2 cellular contexts compared by ENCODE assay signal in genomic region chr1:183685112-183685713, GRCh38.
TF ChIP-seq lines count a peak whose summit lies in the region.

No MANE protein-coding gene starts in this region.

TF ChIP-seq in HEK293T, 16 proteins besides CTCF, POLR2A, EP300 and RAD21 (continued from another document):
- no peak for TF ChIP-seq CTBP1 (IDR thresholded peaks at IDR 0.05; ENCODE audit: borderline replicate concordance)
- TF ChIP-seq ELF4 (IDR thresholded peaks at IDR 0.05): no peak
- no peak for TF ChIP-seq BHLHE40 (IDR thresholded peaks at IDR 0.05; ENCODE audit: borderline replicate concordance)
- TF ChIP-seq SP1 (IDR thresholded peaks at IDR 0.05): no peak
- no peak for TF ChIP-seq NFRKB (IDR thresholded peaks at IDR 0.05)
- no peak for TF ChIP-seq L3MBTL2 (conservative IDR thresholded peaks at IDR 0.05)
- no peak for TF ChIP-seq ARNT (IDR thresholded peaks at IDR 0.05)
- no peak for TF ChIP-seq FOXM1 (IDR thresholded peaks at IDR 0.05; ENCODE audit: borderline replicate concordance)
- TF ChIP-seq PKNOX1 (IDR thresholded peaks at IDR 0.05): no peak
- TF ChIP-seq FOXA1 (IDR thresholded peaks at IDR 0.05): no peak
- TF ChIP-seq TARDBP (IDR thresholded peaks at IDR 0.05): no peak
- TF ChIP-seq SUZ12 (IDR thresholded peaks at IDR 0.05): no peak

TF ChIP-seq in GM12878, 131 proteins besides CTCF, POLR2A, EP300 and RAD21 (continued from another document):
- TF ChIP-seq YY1 (IDR thresholded peaks at IDR 0.05; ENCODE audit: low read depth, low read length) (0 out of 2 replicates have a peak, but pooled peaks have one; percentile 11), HDAC2 (IDR thresholded peaks at IDR 0.05) (no peak), MEF2B (IDR thresholded peaks at IDR 0.05; ENCODE audit: partially characterized antibody, poor library complexity, severe bottlenecking) (no peak), STAT3 (IDR thresholded peaks at IDR 0.05; ENCODE audit: low read depth, low read length) (no peak), RUNX3 (IDR thresholded peaks at IDR 0.05; ENCODE audit: low read length) (0 out of 2 replicates have a peak, but pooled peaks have one; percentile 10)
